11 cellular contexts compared by ENCODE assay signal in the genomic region with DNA sequence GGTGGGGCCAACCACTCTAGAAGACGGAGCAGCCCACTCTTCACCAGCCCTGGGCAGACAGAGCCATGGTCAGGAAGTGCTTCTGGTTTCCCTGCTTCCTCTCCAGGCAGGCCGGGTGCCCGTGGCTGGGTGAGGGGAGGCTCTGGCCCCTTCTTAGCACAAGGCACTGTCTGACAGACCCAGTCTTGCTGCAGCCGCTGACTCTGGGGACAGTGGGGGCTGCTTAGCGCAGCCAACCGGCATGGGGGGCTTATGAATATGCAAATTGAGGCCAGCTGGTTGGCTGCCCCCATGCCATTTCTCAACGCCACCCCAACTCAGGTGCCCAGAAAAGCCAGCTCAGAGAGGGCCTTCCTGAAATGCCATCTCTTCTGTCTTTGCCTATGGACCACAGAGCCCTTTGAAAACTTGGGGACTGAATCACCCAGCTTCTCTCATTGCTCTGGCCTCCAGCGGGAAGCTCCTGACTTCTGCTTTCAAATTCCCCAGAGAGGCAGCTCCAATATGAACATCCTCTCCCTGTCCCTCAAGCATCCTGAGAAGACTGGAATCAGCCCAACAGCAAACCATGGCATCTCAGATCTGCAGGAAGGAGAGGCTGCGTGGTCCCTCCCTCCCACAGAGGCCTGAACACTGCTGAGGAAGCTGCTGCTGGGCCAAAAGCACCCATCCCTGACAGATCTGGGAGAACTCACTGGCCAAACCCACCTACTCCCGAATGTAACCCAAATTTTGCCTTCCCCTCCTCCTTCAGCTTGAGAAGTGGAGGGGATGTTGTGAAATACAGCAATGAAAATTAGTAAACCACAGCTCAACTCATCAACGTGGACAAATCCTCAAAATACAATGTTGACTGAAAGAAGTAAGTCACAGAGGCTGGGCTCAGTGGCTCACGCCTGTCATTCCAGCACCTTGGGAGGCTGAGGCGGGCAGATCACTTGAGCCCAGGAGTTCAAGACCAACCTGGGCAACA. TPM values are rescaled to one million over a fixed set of nuclear protein-coding genes. Genes with fewer than 3 reads are reported as not detected.
DNase-seq lines count a peak whose midpoint lies in the region; ATAC-seq and TF ChIP-seq lines count a peak whose summit lies in the region.
"Had no signal": no experiment of that assay in that cellular context is flagged by ENCODE, and none has a peak within 500 bp of the region (broad histone marks: within the 10 kb centered on the region; RNA-seq: fewer than 3 reads in every experiment).

A gene with protein sequence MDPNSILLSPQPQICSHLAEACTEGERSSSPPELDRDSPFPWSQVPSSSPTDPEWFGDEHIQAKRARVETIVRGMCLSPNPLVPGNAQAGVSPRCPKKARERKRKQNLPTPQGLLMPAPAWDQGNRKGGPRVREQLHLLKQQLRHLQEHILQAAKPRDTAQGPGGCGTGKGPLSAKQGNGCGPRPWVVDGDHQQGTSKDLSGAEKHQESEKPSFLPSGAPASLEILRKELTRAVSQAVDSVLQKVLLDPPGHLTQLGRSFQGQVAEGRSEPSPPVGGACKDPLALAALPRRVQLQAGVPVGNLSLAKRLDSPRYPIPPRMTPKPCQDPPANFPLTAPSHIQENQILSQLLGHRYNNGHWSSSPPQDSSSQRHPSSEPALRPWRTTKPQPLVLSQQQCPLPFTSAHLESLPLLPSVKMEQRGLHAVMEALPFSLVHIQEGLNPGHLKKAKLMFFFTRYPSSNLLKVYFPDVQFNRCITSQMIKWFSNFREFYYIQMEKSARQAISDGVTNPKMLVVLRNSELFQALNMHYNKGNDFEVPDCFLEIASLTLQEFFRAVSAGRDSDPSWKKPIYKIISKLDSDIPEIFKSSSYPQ (minus strand): TSS at position 205 of the 973 bp plus-strand sequence. CDS start 12,311 bp downstream, outside the sequence.

- H2AFZ ChIP-seq in DND-41 (ENCODE audit: low read depth, low read length) = no peak within 1 kb of the TSS

- H3K9ac ChIP-seq in DND-41 (ENCODE audit: low read depth, low read length) = no peak within 1 kb of the TSS

- H3K4me3 Mint-ChIP-seq in activated T-cell treated with anti-CD3 and anti-CD28 coated beads, Interleukin-2, amount 50 U/mL, for 72 hours = peak within 1 kb of the TSS; percentile 67 to 75

- peak; percentile 67 for ATAC-seq in DND-41 (ENCODE audit: insufficient read depth, low read depth)
- ATAC-seq in activated T-cell treated with anti-CD3 and anti-CD28 coated beads, Interleukin-2, amount 50 U/mL, for 72 hours (replicated peaks in 1 of 2) = peak; percentile 71 to 78
- ATAC-seq in esophagus mucosa = no peak
- no peak for ATAC-seq in HG03097 (IDR thresholded peaks at IDR 0.05; ENCODE audit: low FRiP score, unreplicated experiment)
- ATAC-seq in GM19467 (IDR thresholded peaks at IDR 0.05; ENCODE audit: unreplicated experiment) = no peak

- no peak within 1 kb of the TSS for H3K4me3 ChIP-seq in DND-41 (ENCODE audit: low read depth in 1 of 2, low read length in 2 of 2)

- no peaks in the 10 kb centered on the region for H3K9me3 ChIP-seq in DND-41 (ENCODE audit: insufficient read depth, low read length, severe bottlenecking)

- H3K27me3 ChIP-seq in DND-41 (ENCODE audit: insufficient read depth, low read length, poor library complexity) = no peaks in the 10 kb centered on the region

- peaks cover 4% of the 10 kb centered on the region for H3K79me2 ChIP-seq in DND-41 (ENCODE audit: insufficient read depth, low read length)

- H3K36me3 ChIP-seq in DND-41 (ENCODE audit: insufficient read depth, low read length) = no peaks in the 10 kb centered on the region

- no peaks in the 10 kb centered on the region for H4K20me1 ChIP-seq in DND-41 (ENCODE audit: insufficient read depth, low read length)

- H3K27me3 Mint-ChIP-seq in activated T-cell treated with anti-CD3 and anti-CD28 coated beads, Interleukin-2, amount 50 U/mL, for 72 hours (ENCODE audit: low read depth) = no peaks in the 10 kb centered on the region

- peak; percentile 11 for DNase-seq in DND-41
- DNase-seq in NAMALWA (ENCODE audit: low spot score) = peak; percentile 35
- DNase-seq in activated T-cell treated with anti-CD3 and anti-CD28 coated beads, Interleukin-2, amount 50 U/mL, for 72 hours = peak; percentile 27 to 49
- DNase-seq in medulla oblongata (ENCODE audit: extremely low spot score) = peak; percentile 39
- no peak for DNase-seq in ureter (ENCODE audit: low spot score)
- DNase-seq: DMS53, NCI-H2029 treated with DMSO at 0.1 percent for 48 hours, right cardiac atrium had no signal

- H3K4me1 Mint-ChIP-seq in activated T-cell treated with anti-CD3 and anti-CD28 coated beads, Interleukin-2, amount 50 U/mL, for 72 hours (ENCODE audit: low read depth) = peaks cover 41% of the 10 kb centered on the region

- no peaks in the 10 kb centered on the region for H3K36me3 Mint-ChIP-seq in activated T-cell treated with anti-CD3 and anti-CD28 coated beads, Interleukin-2, amount 50 U/mL, for 72 hours (ENCODE audit: insufficient read depth in 2 of 2)

- no peak for TF ChIP-seq CTCF in DND-41 (IDR thresholded peaks at IDR 0.05; ENCODE audit: borderline replicate concordance, extremely low read depth, low read length, poor library complexity, severe bottlenecking)

- H3K4me2 ChIP-seq in DND-41 (ENCODE audit: insufficient read depth, low read length) = no peak within 1 kb of the TSS

- H3K27ac ChIP-seq in DND-41 (ENCODE audit: low read length) = no peak within 1 kb of the TSS

- peaks cover 9% of the 10 kb centered on the region for H3K4me1 ChIP-seq in DND-41 (ENCODE audit: insufficient read depth, low read length)

- peak within 1 kb of the TSS; percentile 63 for H3K27ac Mint-ChIP-seq in activated T-cell treated with anti-CD3 and anti-CD28 coated beads, Interleukin-2, amount 50 U/mL, for 72 hours

- no peaks in the 10 kb centered on the region for H3K9me3 Mint-ChIP-seq in activated T-cell treated with anti-CD3 and anti-CD28 coated beads, Interleukin-2, amount 50 U/mL, for 72 hours

RNA-seq across cellular contexts. Expression of the gene that starts here (rescaled TPM):
- total RNA-seq in activated T-cell treated with anti-CD3 and anti-CD28 coated beads, Interleukin-2, amount 50 U/mL, for 72 hours = under 1 TPM; 0.23 to 0.29 TPM
- not detected for total RNA-seq in esophagus mucosa
- 0.13 TPM for total RNA-seq in ureter
- total RNA-seq: right cardiac atrium had no signal

Comparison
In these comparisons a context has a peak if more than half of its experiments do, and no peak if none do; other contexts are left out.
1. Peak in DNase-seq and ATAC-seq in activated T-cell treated with anti-CD3 and anti-CD28 coated beads, Interleukin-2, amount 50 U/mL, for 72 hours; RNA of the gene not detected or under 1 TPM.